14 cellular contexts compared by ENCODE assay signal in the genomic region with DNA sequence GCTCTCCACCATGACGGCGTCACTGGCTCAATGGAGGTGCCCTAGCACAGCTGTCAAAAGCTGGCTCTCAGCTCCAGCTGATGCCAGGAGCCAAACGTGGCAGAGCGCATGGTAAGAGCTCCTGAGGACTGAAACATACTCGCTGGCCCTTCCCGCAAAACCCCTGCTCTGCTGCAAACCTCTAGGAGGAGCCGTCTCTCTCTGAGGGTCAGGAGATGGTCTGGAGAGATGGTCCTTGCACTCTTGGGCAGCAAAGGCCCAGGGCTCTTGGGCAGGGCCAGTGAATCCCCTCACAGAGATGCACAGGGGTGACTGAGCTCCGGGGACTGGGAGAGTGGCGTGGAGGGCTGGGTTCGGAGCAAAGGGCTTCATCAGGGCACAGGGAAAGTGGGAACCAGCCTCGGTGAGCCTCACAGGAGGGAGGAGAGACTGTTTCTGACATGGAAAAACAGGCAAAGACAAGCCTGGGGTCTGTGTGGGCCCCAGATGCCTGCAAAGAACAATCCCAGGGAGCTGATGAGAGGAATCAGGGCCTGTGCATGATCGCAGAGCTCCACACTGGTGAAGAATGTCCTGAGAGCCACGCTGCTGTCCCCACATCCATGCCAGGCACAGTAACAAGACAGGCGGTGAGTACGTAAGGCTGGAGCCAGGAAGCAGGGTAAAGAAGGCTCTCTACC. TPM values are rescaled to one million over a fixed set of nuclear protein-coding genes. Genes with fewer than 3 reads are reported as not detected.
DNase-seq lines count a peak whose midpoint lies in the region; TF ChIP-seq lines count a peak whose summit lies in the region.
"Had no signal": no experiment of that assay in that cellular context is flagged by ENCODE, and none has a peak within 500 bp of the region (broad histone marks: within the 10 kb centered on the region; RNA-seq: fewer than 3 reads in every experiment).

No MANE protein-coding gene starts in this region.

- intact Hi-C loops in colonic mucosa (cut with DNase I) = no loop called here

- peak overlapping the region; percentile 11 for H3K9ac ChIP-seq in HUES6 (ENCODE audit: low read length)
- no peak overlapping the region for H3K9ac ChIP-seq in colonic mucosa (ENCODE audit: low read depth in 2 of 2, low read length in 2 of 2)

- H3K9me3 ChIP-seq in HUES6 (ENCODE audit: control insufficient read depth, insufficient read depth, low read depth, low read length) (no peaks in the 10 kb centered on the region), colonic mucosa (no peaks in the 10 kb centered on the region)
- H3K9me3 ChIP-seq: prostate gland had no signal

- no peak overlapping the region for H3K27ac ChIP-seq in HUES6 (ENCODE audit: low read depth, low read length)
- no peak overlapping the region for H3K27ac ChIP-seq in colonic mucosa
- no peak overlapping the region for H3K27ac ChIP-seq in substantia nigra (ENCODE audit: low read depth, low read length, poor library complexity, severe bottlenecking)
- H3K27ac ChIP-seq: prostate gland had no signal

- DNase-seq in EH (ENCODE audit: low read depth) (peak; percentile 22), colonic mucosa (peak; percentile 12), myocyte (ENCODE audit: low read depth) (peak; percentile 7), NCI-H1417 (lab: John Stamatoyannopoulos, UW) (no peak), substantia nigra (lab: John Stamatoyannopoulos, UW) (no peak)
- no peak for DNase-seq in stimulated activated CD4-positive, alpha-beta T cell treated with anti-CD3 and anti-CD28 coated beads, Interleukin-1b, Interleukin-23, amount 100 ng/mL, for 48 hours
- DNase-seq: activated CD4-positive, CD25-positive, alpha-beta regulatory T cell; activated T-cell treated with anti-CD3 and anti-CD28 coated beads, Interleukin-2, amount 50 U/mL, for 72 hours; midbrain; NCI-H1048; NCI-H510A treated with DMSO at 0.1 percent for 48 hours; stimulated activated CD4-positive, alpha-beta T cell treated with anti-CD3 and anti-CD28 coated beads, Interleukin-4, amount 100 ng/mL, for 4 hours had no signal

- H3K27me3 ChIP-seq in HUES6 (ENCODE audit: control insufficient read depth, insufficient read depth, low read length) (no peaks in the 10 kb centered on the region), colonic mucosa (no peaks in the 10 kb centered on the region)

- H3K4me1 ChIP-seq in HUES6 (ENCODE audit: control insufficient read depth, insufficient read depth, low read length) (peaks cover 16% of the 10 kb centered on the region), colonic mucosa (no peaks in the 10 kb centered on the region)
- H3K4me1 ChIP-seq: prostate gland had no signal

- no peak for TF ChIP-seq CTCF in colonic mucosa (IDR thresholded peaks at IDR 0.05)

- H3K4me3 ChIP-seq in HUES6 (ENCODE audit: low read depth, low read length) = no peak overlapping the region
- no peak overlapping the region for H3K4me3 ChIP-seq in colonic mucosa
- H3K4me3 ChIP-seq: prostate gland had no signal

- H3K36me3 ChIP-seq in HUES6 (ENCODE audit: control insufficient read depth, insufficient read depth, low read length) = no peaks in the 10 kb centered on the region
- no peaks in the 10 kb centered on the region for H3K36me3 ChIP-seq in colonic mucosa
- H3K36me3 ChIP-seq: prostate gland had no signal

RNA-seq across cellular contexts. Expression of a gene that starts 17.2 kb away (rescaled TPM):
- total RNA-seq in colonic mucosa (10 to 100 TPM; 39.6 to 67.5 TPM), myocyte (1.5 and 2.6 TPM in 2 replicates)
- polyA plus RNA-seq in myocyte (2012) = 1.9 TPM

Comparison
In these comparisons a context has a peak if more than half of its experiments do, and no peak if none do; other contexts are left out.
1. DNase-seq: peak in EH (single experiment), colonic mucosa (single experiment) and myocyte (single experiment); none in NCI-H1417 (0 of 3), stimulated activated CD4-positive, alpha-beta T cell treated with anti-CD3 and anti-CD28 coated beads, Interleukin-1b, Interleukin-23, amount 100 ng/mL, for 48 hours (single experiment) and substantia nigra (0 of 49).
2. RNA of a gene that starts 17.2 kb away (total RNA-seq): 39.6 to 67.5 TPM in colonic mucosa; 1.5 to 2.6 TPM in myocyte; every median in the first group is over 10 times any median in the second.